In genomic region chrX:47518105-47518504, GRCh38 we compare ENCODE assay signal across 1 cellular context.
TF ChIP-seq lines count a peak whose summit lies in the region.

No MANE protein-coding gene starts in this region.

TF ChIP-seq in GM23338, 12 proteins besides CTCF, POLR2A, EP300 and RAD21 (continued from another document):
- TF ChIP-seq ZNF462 (CRISPR knock-in tag; IDR thresholded peaks at IDR 0.05), result no peak
- TF ChIP-seq REST (IDR thresholded peaks at IDR 0.05; ENCODE audit: unreplicated experiment), result no peak
- no peak for TF ChIP-seq STAT1 (IDR thresholded peaks at IDR 0.05; ENCODE audit: unreplicated experiment)
- TF ChIP-seq ETS1 (IDR thresholded peaks at IDR 0.05), result no peak
- TF ChIP-seq NANOG (IDR thresholded peaks at IDR 0.05; ENCODE audit: borderline replicate concordance), result no peak
- no peak for TF ChIP-seq ZNF114 (CRISPR knock-in tag; IDR thresholded peaks at IDR 0.05)
